In the genomic region with DNA sequence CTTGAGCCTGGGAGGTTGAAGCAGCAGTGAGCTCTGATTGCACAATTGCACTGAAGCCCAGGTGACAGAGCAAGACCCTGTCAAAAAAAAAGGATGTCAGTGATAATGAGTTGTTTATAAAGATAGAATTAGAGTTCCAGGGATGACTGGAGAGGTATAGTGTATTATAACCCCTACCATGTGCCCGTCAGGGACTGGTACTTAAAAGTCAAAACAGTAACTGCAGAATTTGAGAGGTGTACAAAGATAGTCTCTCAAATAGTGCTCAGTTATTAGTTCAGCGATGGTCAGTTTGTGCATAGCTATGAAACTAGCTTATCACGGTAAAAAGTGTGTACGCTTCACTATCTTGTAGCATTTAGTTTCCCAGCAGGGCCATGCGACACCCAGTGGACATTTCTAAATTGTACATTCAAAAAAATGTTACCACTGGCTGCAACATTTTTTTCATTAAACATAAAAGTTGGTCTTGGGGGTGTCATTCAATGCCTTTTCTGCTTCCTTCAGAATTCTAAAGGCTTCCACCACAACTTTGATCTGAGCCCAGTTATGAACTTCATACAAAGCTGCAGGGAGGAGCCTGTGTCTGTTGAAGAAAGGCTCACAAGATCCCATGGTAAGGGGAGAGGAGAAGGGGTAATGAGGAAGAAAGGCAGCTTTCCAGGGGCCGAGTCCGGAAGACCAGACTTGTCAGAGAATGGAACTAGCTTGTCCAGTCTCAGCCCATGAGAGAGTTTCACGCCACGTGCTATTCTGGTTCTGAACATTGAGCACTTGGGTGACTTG, we compare ENCODE assay signal across 10 cellular contexts. TPM values are rescaled to one million over a fixed set of nuclear protein-coding genes. Genes with fewer than 3 reads are reported as not detected.
DNase-seq lines count a peak whose midpoint lies in the region; ATAC-seq and TF ChIP-seq lines count a peak whose summit lies in the region.
"Had no signal": no experiment of that assay in that cellular context is flagged by ENCODE, and none has a peak within 500 bp of the region (broad histone marks: within the 10 kb centered on the region; RNA-seq: fewer than 3 reads in every experiment).

No MANE protein-coding gene starts in this region.

- no peaks in the 10 kb centered on the region for H3K36me3 ChIP-seq in SK-N-MC (ENCODE audit: insufficient read depth, low read length)
- H3K36me3 ChIP-seq: vagina had no signal

- peak; percentile 81 for ATAC-seq in GM19351 (IDR thresholded peaks at IDR 0.05; ENCODE audit: unreplicated experiment)
- no peak for ATAC-seq in foreskin keratinocyte
- no peak for ATAC-seq in activated naive CD4-positive, alpha-beta T cell treated with anti-CD3 and anti-CD28 coated beads, Interleukin-2, amount 50 U/mL, for 72 hours
- ATAC-seq in HG03520 (IDR thresholded peaks at IDR 0.05; ENCODE audit: unreplicated experiment), result no peak

- peak overlapping the region; percentile 99 for H3K27ac ChIP-seq in SK-N-MC
- H3K27ac ChIP-seq in foreskin keratinocyte, result no peak overlapping the region
- H3K27ac ChIP-seq: vagina had no signal

- H3K9me3 ChIP-seq in SK-N-MC (ENCODE audit: low read depth, low read length), result no peaks in the 10 kb centered on the region
- H3K9me3 ChIP-seq: vagina had no signal

- no peaks in the 10 kb centered on the region for H3K27me3 ChIP-seq in foreskin keratinocyte
- H3K27me3 ChIP-seq: vagina had no signal

- H3K4me3 ChIP-seq in SK-N-MC, result no peak overlapping the region
- H3K4me3 ChIP-seq: vagina had no signal

- no peaks in the 10 kb centered on the region for H3K4me1 ChIP-seq in foreskin keratinocyte
- H3K4me1 ChIP-seq: vagina had no signal

- DNase-seq in AG09319 (ENCODE audit: extremely low read depth, low read depth), result no peak
- no peak for DNase-seq in SK-N-MC (ENCODE audit: low read depth, low spot score)
- no peak for DNase-seq in foreskin keratinocyte
- no peak for DNase-seq in HK-2 (ENCODE audit: unreplicated experiment)
- no peak for DNase-seq in activated naive CD4-positive, alpha-beta T cell treated with anti-CD3 and anti-CD28 coated beads, Interleukin-2, amount 50 U/mL, for 72 hours (ENCODE audit: low spot score in 2 of 2)
- DNase-seq in GF-D8 (lab: John Stamatoyannopoulos, UW), result no peak
- DNase-seq: NCI-H146 had no signal

- H3K9me3 Mint-ChIP-seq in activated naive CD4-positive, alpha-beta T cell treated with anti-CD3 and anti-CD28 coated beads, Interleukin-2, amount 50 U/mL, for 72 hours, result no peaks in the 10 kb centered on the region

- H3K9ac ChIP-seq in SK-N-MC (ENCODE audit: insufficient read length), result peak overlapping the region; percentile 15

- H3K36me3 Mint-ChIP-seq in activated naive CD4-positive, alpha-beta T cell treated with anti-CD3 and anti-CD28 coated beads, Interleukin-2, amount 50 U/mL, for 72 hours, result no peaks in the 10 kb centered on the region

- TF ChIP-seq CTCF in AG09319 (IDR thresholded peaks at IDR 0.05; ENCODE audit: low read depth, low read length) (peak; percentile 50), foreskin keratinocyte (conservative IDR thresholded peaks at IDR 0.05) (peak; percentile 60)

- no peak overlapping the region for H3K27ac Mint-ChIP-seq in activated naive CD4-positive, alpha-beta T cell treated with anti-CD3 and anti-CD28 coated beads, Interleukin-2, amount 50 U/mL, for 72 hours

RNA-seq across cellular contexts. Expression of a gene that starts 9.2 kb away (rescaled TPM):
- total RNA-seq in foreskin keratinocyte, result 0.04 TPM in 1 of 2 replicates, not detected in the other
- polyA plus RNA-seq in foreskin keratinocyte, result not detected in 2 replicates
- not detected for total RNA-seq in activated naive CD4-positive, alpha-beta T cell treated with anti-CD3 and anti-CD28 coated beads, Interleukin-2, amount 50 U/mL, for 72 hours
